ENCODE assay signal across 2 cellular contexts in genomic region chr4:55609393-55609821, GRCh38.
TF ChIP-seq lines count a peak whose summit lies in the region.

No MANE protein-coding gene starts in this region.

TF ChIP-seq in Ishikawa, 13 proteins besides CTCF, POLR2A, EP300 and RAD21:
- no peak for TF ChIP-seq TAF1 (IDR thresholded peaks at IDR 0.05; ENCODE audit: low read depth)
- TF ChIP-seq CREB1 (IDR thresholded peaks at IDR 0.05; ENCODE audit: low read depth) = no peak
- TF ChIP-seq YY1 (IDR thresholded peaks at IDR 0.05; ENCODE audit: low read depth) = no peak
- TF ChIP-seq TCF12 (IDR thresholded peaks at IDR 0.05; ENCODE audit: low read depth) = no peak
- TF ChIP-seq CEBPB (IDR thresholded peaks at IDR 0.05) = peak; percentile 41; the same call in 1 of the 2 replicates
- TF ChIP-seq TEAD4 (IDR thresholded peaks at IDR 0.05) = peak; percentile 52
- no peak for TF ChIP-seq REST (IDR thresholded peaks at IDR 0.05; ENCODE audit: low read depth)
- no peak for TF ChIP-seq EGR1 (IDR thresholded peaks at IDR 0.05)
- TF ChIP-seq NFIC (IDR thresholded peaks at IDR 0.05) = no peak; the same call in 1 of the 2 replicates
- no peak for TF ChIP-seq USF1 (IDR thresholded peaks at IDR 0.05)
- TF ChIP-seq MAX (IDR thresholded peaks at IDR 0.05) = 0 out of 2 replicates have a peak, but pooled peaks have one; percentile 32
- peak; percentile 75 for TF ChIP-seq FOXM1 (IDR thresholded peaks at IDR 0.05; ENCODE audit: borderline replicate concordance, low read depth)
- no peak for TF ChIP-seq ZBTB7A (IDR thresholded peaks at IDR 0.05; ENCODE audit: low read depth)

TF ChIP-seq in K562, 482 proteins besides CTCF, POLR2A, EP300 and RAD21:
- TF ChIP-seq ZNF12 (CRISPR knock-in tag; IDR thresholded peaks at IDR 0.05) = no peak
- TF ChIP-seq SMAD1 (IDR thresholded peaks at IDR 0.05; ENCODE audit: low read depth, low read length, partially characterized antibody) = no peak
- no peak for TF ChIP-seq GMEB1 (CRISPR knock-in tag; IDR thresholded peaks at IDR 0.05)
- no peak for TF ChIP-seq MECOM (CRISPR knock-in tag; IDR thresholded peaks at IDR 0.05)
- no peak for TF ChIP-seq ZBTB7A (IDR thresholded peaks at IDR 0.05; ENCODE audit: borderline replicate concordance, control insufficient read depth, low read depth, low read length)
- no peak for TF ChIP-seq ZNF384 (IDR thresholded peaks at IDR 0.05; ENCODE audit: low read depth, low read length)
- TF ChIP-seq EZH2 (IDR thresholded peaks at IDR 0.05; ENCODE audit: borderline replicate concordance, low read depth, low read length) = no peak
- TF ChIP-seq SIX5 (IDR thresholded peaks at IDR 0.05; ENCODE audit: borderline replicate concordance in 1 of 2, insufficient read depth in 1 of 2, low read depth in 1 of 2, low read length in 2 of 2) = no peak
- no peak for TF ChIP-seq ARID4B (CRISPR knock-in tag; IDR thresholded peaks at IDR 0.05)
- TF ChIP-seq PML (IDR thresholded peaks at IDR 0.05; ENCODE audit: low read length) = no peak
- no peak for TF ChIP-seq NR1H2 (CRISPR knock-in tag; IDR thresholded peaks at IDR 0.05)
- TF ChIP-seq CBFA2T3 (IDR thresholded peaks at IDR 0.05) = no peak
- no peak for TF ChIP-seq BRD4 (IDR thresholded peaks at IDR 0.05)
- TF ChIP-seq ZMIZ1 (IDR thresholded peaks at IDR 0.05; ENCODE audit: low read depth in 2 of 2, low read length in 2 of 2) = no peak
- TF ChIP-seq CBFA2T2 (conservative IDR thresholded peaks at IDR 0.05) = no peak
- no peak for TF ChIP-seq KAT7 (CRISPR knock-in tag; IDR thresholded peaks at IDR 0.05; ENCODE audit: borderline replicate concordance)
